Comparison of ENCODE assay signal across 8 cellular contexts in genomic region chr9:6079386-6079785, GRCh38.
DNase-seq lines count a peak whose midpoint lies in the region; ATAC-seq and TF ChIP-seq lines count a peak whose summit lies in the region.

No MANE protein-coding gene starts in this region.

- H3K4me3 ChIP-seq in A673 (ENCODE audit: low read depth, low read length, poor library complexity, severe bottlenecking) (peak overlapping the region; percentile 42), H7 (ENCODE audit: insufficient read depth, low read depth, low read length) (peak overlapping the region; percentile 34; the same call in 1 of the 2 replicates), mucosa of stomach (ENCODE audit: low read length) (no peak overlapping the region)

- DNase-seq in A673 (ENCODE audit: low spot score) (no peak), H7 (no peak), ACHN (no peak), hepatic stellate cell (ENCODE audit: low spot score) (no peak), SHP77 (lab: John Stamatoyannopoulos, UW) (no peak)

- peak overlapping the region; percentile 55 for H3K9ac ChIP-seq in mucosa of stomach (ENCODE audit: low read length)

- TF ChIP-seq CTCF in A673 (conservative IDR thresholded peaks at IDR 0.05; ENCODE audit: low read depth, low read length), result no peak

- H3K27ac ChIP-seq in A673 (ENCODE audit: low read depth, low read length, poor library complexity, severe bottlenecking), result no peak overlapping the region

- peak overlapping the region; percentile 71 for H3K4me3 Mint-ChIP-seq in activated T-helper 17 cell treated with anti-CD3 and anti-CD28 coated beads, Interleukin-2, amount 50 U/mL, for 72 hours

- in situ Hi-C loops in ACHN (cut with HindIII; ENCODE audit: low pct_ligation_motif_present, low pct_unique_long_range_greater_than_20kb, low sequenced_read_pairs), result no loop called here

- no peaks in the 10 kb centered on the region for H3K9me3 ChIP-seq in A673 (ENCODE audit: low read depth, low read length, poor library complexity, severe bottlenecking)
- H3K9me3 ChIP-seq in mucosa of stomach (ENCODE audit: control insufficient read depth, low read length), result no peaks in the 10 kb centered on the region

- peak overlapping the region; percentile 75 for H3K27ac Mint-ChIP-seq in activated T-helper 17 cell treated with anti-CD3 and anti-CD28 coated beads, Interleukin-2, amount 50 U/mL, for 72 hours

- H3K27me3 ChIP-seq in A673 (replicated peaks; ENCODE audit: insufficient read depth, low read depth, low read length, poor library complexity), result no peaks in the 10 kb centered on the region
- H3K27me3 ChIP-seq in H7 (ENCODE audit: control insufficient read depth, insufficient read depth, low read length), result no peaks in the 10 kb centered on the region
- no peaks in the 10 kb centered on the region for H3K27me3 ChIP-seq in mucosa of stomach (ENCODE audit: control insufficient read depth, insufficient read depth, low read length)

- POLR2A ChIA-PET in A673 (lab: Charles Lee; ENCODE audit: low non-redundant PET), result no interaction called here

- BruUV-seq in A673 (replicated peaks; lab: Mats Ljungman, UMichigan), result no TSS peak

- H3K36me3 Mint-ChIP-seq in activated T-helper 17 cell treated with anti-CD3 and anti-CD28 coated beads, Interleukin-2, amount 50 U/mL, for 72 hours (ENCODE audit: low read depth), result no peaks in the 10 kb centered on the region

- no peak for ATAC-seq in activated T-helper 17 cell treated with anti-CD3 and anti-CD28 coated beads, Interleukin-2, amount 50 U/mL, for 72 hours (replicated peaks)
- no peak for ATAC-seq in HG02610 (IDR thresholded peaks at IDR 0.05; ENCODE audit: unreplicated experiment)

- H3K36me3 ChIP-seq in A673 (ENCODE audit: insufficient read depth, low read length, poor library complexity, severe bottlenecking) (no peaks in the 10 kb centered on the region), H7 (replicated peaks; ENCODE audit: control insufficient read depth, insufficient read depth, low read length) (no peaks in the 10 kb centered on the region), mucosa of stomach (ENCODE audit: control insufficient read depth, insufficient read depth, low read length) (no peaks in the 10 kb centered on the region)

- intact Hi-C loops in A673 (cut with micrococcal nuclease; ENCODE audit: unreplicated experiment), result no loop called here

- CTCF ChIA-PET in A673 (lab: Charles Lee), result no interaction called here

- H3K4me1 Mint-ChIP-seq in activated T-helper 17 cell treated with anti-CD3 and anti-CD28 coated beads, Interleukin-2, amount 50 U/mL, for 72 hours, result peaks cover 12% of the 10 kb centered on the region

- no peaks in the 10 kb centered on the region for H3K9me3 Mint-ChIP-seq in activated T-helper 17 cell treated with anti-CD3 and anti-CD28 coated beads, Interleukin-2, amount 50 U/mL, for 72 hours

- H3K4me1 ChIP-seq in A673 (ENCODE audit: insufficient read depth, low read length, poor library complexity, severe bottlenecking), result peaks cover 6% of the 10 kb centered on the region
- peaks cover 4% of the 10 kb centered on the region for H3K4me1 ChIP-seq in mucosa of stomach (ENCODE audit: control insufficient read depth, insufficient read depth, low read length)

- peaks cover 4% of the 10 kb centered on the region for H3K27me3 Mint-ChIP-seq in activated T-helper 17 cell treated with anti-CD3 and anti-CD28 coated beads, Interleukin-2, amount 50 U/mL, for 72 hours
